ENCODE assay signal across 34 cellular contexts in genomic region chr18:73666772-73667171, GRCh38.
"Had no signal": no experiment of that assay in that cellular context is flagged by ENCODE, and none has a peak within 500 bp of the region (broad histone marks: within the 10 kb centered on the region; RNA-seq: fewer than 3 reads in every experiment).

No MANE protein-coding gene starts in this region.

- H3K36me3 ChIP-seq: MG63 had no signal

- H3K4me3 ChIP-seq: MG63 had no signal

- DNase-seq: Karpas-422, Kasumi-1, MG63, MM.1S, MV-4-11, NCI-H1048, NCI-H1092, NCI-H1092 treated with DMSO at 0.1 percent for 48 hours, NCI-H1105, NCI-H1105 treated with DMSO at 0.1 percent for 48 hours, NCI-H1417, NCI-H1417 treated with DMSO at 0.1 percent for 48 hours, NCI-H1436, NCI-H1436 treated with DMSO at 0.1 percent for 48 hours, NCI-H146, NCI-H1694, NCI-H1694 treated with DMSO at 0.1 percent for 48 hours, NCI-H187, NCI-H187 treated with DMSO at 0.1 percent for 48 hours, NCI-H1930, NCI-H2029, NCI-H2029 treated with DMSO at 0.1 percent for 48 hours, NCI-H2081, NCI-H2081 treated with DMSO at 0.1 percent for 48 hours, NCI-H2107, NCI-H2171, NCI-H2171 treated with DMSO at 0.1 percent for 48 hours, NCI-H2227 treated with DMSO at 0.1 percent for 48 hours, NCI-H226, NCI-H345, NCI-H446, NCI-H446 treated with DMSO at 0.1 percent for 48 hours, NCI-H510A, NCI-H510A treated with DMSO at 0.1 percent for 48 hours had no signal

- H3K9me3 ChIP-seq: MG63 had no signal
